ENCODE assay signal across 12 cellular contexts in genomic region chr6:1380625-1381396, GRCh38. TPM values are rescaled to one million over a fixed set of nuclear protein-coding genes. Genes with fewer than 3 reads are reported as not detected.
A peak's percentile ranks its signal among the peaks of the same experiment; 100 is the strongest.
DNase-seq lines count a peak whose midpoint lies in the region; ATAC-seq and TF ChIP-seq lines count a peak whose summit lies in the region.
"Had no signal": no experiment of that assay in that cellular context is flagged by ENCODE, and none has a peak within 500 bp of the region (broad histone marks: within the 10 kb centered on the region; RNA-seq: fewer than 3 reads in every experiment).

No MANE protein-coding gene starts in this region.

- no peak for TF ChIP-seq CTCF in WTC11 (IDR thresholded peaks at IDR 0.05)
- no peak for TF ChIP-seq CTCF in type B pancreatic cell (conservative IDR thresholded peaks at IDR 0.05)
- no peak for TF ChIP-seq CTCF in suprapubic skin (IDR thresholded peaks at IDR 0.05)

- no peak for TF ChIP-seq EP300 in suprapubic skin (IDR thresholded peaks at IDR 0.05)

- no peaks in the 10 kb centered on the region for H3K9me3 Mint-ChIP-seq in activated naive CD8-positive, alpha-beta T cell treated with anti-CD3 and anti-CD28 coated beads, Interleukin-2, amount 10 ng/mL, durations not matched to agents 7 days and 5 days
- H3K9me3 Mint-ChIP-seq in activated naive CD8-positive, alpha-beta T cell treated with anti-CD3 and anti-CD28 coated beads for 36 hours, result no peaks in the 10 kb centered on the region
- no peaks in the 10 kb centered on the region for H3K9me3 Mint-ChIP-seq in WTC11
- H3K9me3 Mint-ChIP-seq in type B pancreatic cell, result no peaks in the 10 kb centered on the region
- H3K9me3 Mint-ChIP-seq: stimulated activated memory B cell treated with anti-CD40 and anti-IgM and Interleukin-4, amounts not matched to agents 10 μg/mL and 1 μg/mL and 100 μg/mL, for 72 hours had no signal

- H3K27ac Mint-ChIP-seq in activated naive CD8-positive, alpha-beta T cell treated with anti-CD3 and anti-CD28 coated beads, Interleukin-2, amount 10 ng/mL, durations not matched to agents 7 days and 5 days, result peak overlapping the region; percentile 5
- H3K27ac Mint-ChIP-seq in activated naive CD8-positive, alpha-beta T cell treated with anti-CD3 and anti-CD28 coated beads for 36 hours, result no peak overlapping the region
- H3K27ac Mint-ChIP-seq in WTC11 (no peak overlapping the region), type B pancreatic cell (no peak overlapping the region)
- H3K27ac Mint-ChIP-seq: stimulated activated memory B cell treated with anti-CD40 and anti-IgM and Interleukin-4, amounts not matched to agents 10 μg/mL and 1 μg/mL and 100 μg/mL, for 72 hours had no signal

- H3K4me3 ChIP-seq in suprapubic skin, result no peak overlapping the region

- H3K27me3 ChIP-seq in suprapubic skin, result peaks cover 100% of the 10 kb centered on the region

- ATAC-seq in activated naive CD8-positive, alpha-beta T cell treated with anti-CD3 and anti-CD28 coated beads, Interleukin-2, amount 10 ng/mL, durations not matched to agents 7 days and 5 days (ENCODE audit: low read depth), result no peak
- ATAC-seq in WTC11, result no peak
- ATAC-seq in GM21381 (IDR thresholded peaks at IDR 0.05; ENCODE audit: unreplicated experiment), result no peak
- ATAC-seq: stimulated activated memory B cell treated with anti-CD40 and anti-IgM and Interleukin-4, amounts not matched to agents 10 μg/mL and 1 μg/mL and 100 μg/mL, for 72 hours had no signal

- peaks cover 57% of the 10 kb centered on the region for H3K4me1 ChIP-seq in suprapubic skin

- no peaks in the 10 kb centered on the region for H3K36me3 ChIP-seq in suprapubic skin
- H3K36me3 ChIP-seq: brain microvascular endothelial cell had no signal

- WGBS in suprapubic skin, result 31% methylated on average over 20 of the region's 20 CpGs

- peaks cover 3% of the 10 kb centered on the region for H3K36me3 Mint-ChIP-seq in activated naive CD8-positive, alpha-beta T cell treated with anti-CD3 and anti-CD28 coated beads, Interleukin-2, amount 10 ng/mL, durations not matched to agents 7 days and 5 days
- no peaks in the 10 kb centered on the region for H3K36me3 Mint-ChIP-seq in activated naive CD8-positive, alpha-beta T cell treated with anti-CD3 and anti-CD28 coated beads for 36 hours
- H3K36me3 Mint-ChIP-seq in WTC11 (no peaks in the 10 kb centered on the region; the same call in 1 of the 2 replicates), type B pancreatic cell (no peaks in the 10 kb centered on the region)
- H3K36me3 Mint-ChIP-seq: stimulated activated memory B cell treated with anti-CD40 and anti-IgM and Interleukin-4, amounts not matched to agents 10 μg/mL and 1 μg/mL and 100 μg/mL, for 72 hours had no signal

- no peaks in the 10 kb centered on the region for H3K9me3 ChIP-seq in suprapubic skin

- DNase-seq in activated naive CD8-positive, alpha-beta T cell treated with anti-CD3 and anti-CD28 coated beads, Interleukin-2, amount 10 ng/mL, durations not matched to agents 7 days and 5 days, result no peak
- no peak for DNase-seq in activated naive CD8-positive, alpha-beta T cell treated with anti-CD3 and anti-CD28 coated beads for 36 hours
- DNase-seq in WTC11 (ENCODE audit: low spot score) (no peak), left kidney (ENCODE audit: low read depth, low spot score) (peak; percentile 15), type B pancreatic cell (ENCODE audit: extremely low spot score, unreplicated experiment) (no peak), medulla oblongata (ENCODE audit: extremely low spot score) (no peak), suprapubic skin (ENCODE audit: low spot score in 2 of 2) (no peak)
- DNase-seq: brain microvascular endothelial cell; stimulated activated CD4-positive, alpha-beta T cell treated with anti-CD3 and anti-CD28 coated beads, Interleukin-4, amount 100 ng/mL, for 1 hour had no signal

- POLR2A ChIA-PET in activated naive CD8-positive, alpha-beta T cell treated with anti-CD3 and anti-CD28 coated beads, Interleukin-2, amount 10 ng/mL, durations not matched to agents 7 days and 5 days (lab: Charles Lee), result no interaction called here
- POLR2A ChIA-PET in WTC11 (lab: Charles Lee), result interaction anchor here (0.6 kb wide), 1 partner anchor 64 kb away, joined by 3 read pairs; no protein-coding TSS in a partner anchor

- H3K4me3 Mint-ChIP-seq in activated naive CD8-positive, alpha-beta T cell treated with anti-CD3 and anti-CD28 coated beads, Interleukin-2, amount 10 ng/mL, durations not matched to agents 7 days and 5 days, result no peak overlapping the region
- no peak overlapping the region for H3K4me3 Mint-ChIP-seq in activated naive CD8-positive, alpha-beta T cell treated with anti-CD3 and anti-CD28 coated beads for 36 hours
- peak overlapping the region; percentile 49 for H3K4me3 Mint-ChIP-seq in WTC11
- H3K4me3 Mint-ChIP-seq in type B pancreatic cell, result peak overlapping the region; percentile 42
- H3K4me3 Mint-ChIP-seq: stimulated activated memory B cell treated with anti-CD40 and anti-IgM and Interleukin-4, amounts not matched to agents 10 μg/mL and 1 μg/mL and 100 μg/mL, for 72 hours had no signal

- TF ChIP-seq POLR2A in suprapubic skin (IDR thresholded peaks at IDR 0.05), result no peak

- H3K4me1 Mint-ChIP-seq in activated naive CD8-positive, alpha-beta T cell treated with anti-CD3 and anti-CD28 coated beads, Interleukin-2, amount 10 ng/mL, durations not matched to agents 7 days and 5 days, result peaks cover 22% of the 10 kb centered on the region
- peaks cover 28% of the 10 kb centered on the region for H3K4me1 Mint-ChIP-seq in activated naive CD8-positive, alpha-beta T cell treated with anti-CD3 and anti-CD28 coated beads for 36 hours
- peaks cover 47% of the 10 kb centered on the region for H3K4me1 Mint-ChIP-seq in WTC11
- H3K4me1 Mint-ChIP-seq in type B pancreatic cell (ENCODE audit: unreplicated experiment), result peaks cover 12% of the 10 kb centered on the region

- H3K27me3 Mint-ChIP-seq in activated naive CD8-positive, alpha-beta T cell treated with anti-CD3 and anti-CD28 coated beads, Interleukin-2, amount 10 ng/mL, durations not matched to agents 7 days and 5 days, result peaks cover 76% of the 10 kb centered on the region
- H3K27me3 Mint-ChIP-seq in activated naive CD8-positive, alpha-beta T cell treated with anti-CD3 and anti-CD28 coated beads for 36 hours, result peaks cover 86% of the 10 kb centered on the region
- H3K27me3 Mint-ChIP-seq in WTC11 (ENCODE audit: low read depth), result peaks cover 99% of the 10 kb centered on the region
- H3K27me3 Mint-ChIP-seq in type B pancreatic cell, result peaks cover 87% of the 10 kb centered on the region

- H3K27ac ChIP-seq in suprapubic skin, result no peak overlapping the region
- H3K27ac ChIP-seq: brain microvascular endothelial cell had no signal

- CTCF ChIA-PET in WTC11 (lab: Charles Lee), result interaction anchor here (0.5 to 3.5 kb wide), 22 partner anchors 9 to 1086 kb away, joined by 3 to 24 read pairs (median 4); partner anchors contain the start of gene FOXQ1

TF ChIP-seq in WTC11, 78 proteins besides CTCF, POLR2A, EP300 and RAD21 (continues in another document):
- TF ChIP-seq ELF4 (CRISPR knock-in tag; IDR thresholded peaks at IDR 0.05; ENCODE audit: low read depth) (no peak), CREM (CRISPR knock-in tag; IDR thresholded peaks at IDR 0.05) (no peak), ARID4B (CRISPR knock-in tag; IDR thresholded peaks at IDR 0.05; ENCODE audit: borderline replicate concordance) (no peak)

RNA-seq across cellular contexts. Expression of gene FOXF2, which starts 8.6 kb away (rescaled TPM):
- not detected for total RNA-seq in activated naive CD8-positive, alpha-beta T cell treated with anti-CD3 and anti-CD28 coated beads, Interleukin-2, amount 10 ng/mL, durations not matched to agents 7 days and 5 days
- total RNA-seq in activated naive CD8-positive, alpha-beta T cell treated with anti-CD3 and anti-CD28 coated beads for 36 hours, result not detected
- 0.07 to 0.11 TPM in 2 of 3 replicates, not detected in the other for total RNA-seq in WTC11 (2021)
- 2.1 and 8.1 TPM in 2 replicates for total RNA-seq in type B pancreatic cell (ENCODE audit: low replicate concordance)
- 1 to 10 TPM in 2 of 4 donors, under 1 TPM in 2; 0.25 to 3.0 (median 0.99) TPM for total RNA-seq in suprapubic skin
- total RNA-seq: LHCN-M2 had no signal

Comparison
In these comparisons a context has a peak if more than half of its experiments do, and no peak if none do; other contexts are left out.
1. H3K4me3 Mint-ChIP-seq: peak in WTC11 (single experiment) and type B pancreatic cell (single experiment); none in activated naive CD8-positive, alpha-beta T cell treated with anti-CD3 and anti-CD28 coated beads, Interleukin-2, amount 10 ng/mL, durations not matched to agents 7 days and 5 days (single experiment) and activated naive CD8-positive, alpha-beta T cell treated with anti-CD3 and anti-CD28 coated beads for 36 hours (single experiment).